ENCODE assay signal across 9 cellular contexts in the genomic region with DNA sequence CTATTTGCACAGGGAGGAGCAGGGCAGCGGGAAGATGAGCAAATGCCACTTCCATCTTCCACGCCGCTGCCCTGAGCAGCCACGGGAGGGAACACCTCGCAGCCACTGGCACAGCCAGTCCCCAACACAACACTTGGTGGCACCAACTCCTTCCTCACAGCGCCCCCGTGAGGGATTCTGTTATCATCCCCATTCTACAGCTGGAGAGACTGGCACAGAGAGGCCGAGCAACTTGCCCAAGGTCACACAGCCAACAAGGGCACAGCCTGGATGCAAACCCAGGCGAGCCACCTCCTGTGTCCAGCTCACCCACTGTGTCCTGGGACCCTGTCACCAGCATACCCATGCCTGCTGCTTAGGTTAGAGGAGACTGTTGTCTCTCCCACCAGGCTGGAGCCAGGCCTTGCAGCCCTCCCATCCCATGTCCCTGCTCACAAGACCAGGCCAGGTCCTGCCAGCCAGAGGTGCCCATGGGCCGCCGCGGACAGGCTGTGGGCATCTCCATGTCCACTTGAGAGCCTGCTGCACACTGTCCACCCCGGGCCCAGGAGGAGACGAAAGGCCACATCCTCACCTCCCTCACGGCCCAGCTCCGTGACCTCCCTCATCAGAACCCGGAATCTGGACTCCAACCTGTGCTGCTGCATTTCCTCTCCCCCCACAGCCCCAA. TPM values are rescaled to one million over a fixed set of nuclear protein-coding genes. Genes with fewer than 3 reads are reported as not detected.
DNase-seq lines count a peak whose midpoint lies in the region; ATAC-seq and TF ChIP-seq lines count a peak whose summit lies in the region.
"Had no signal": no experiment of that assay in that cellular context is flagged by ENCODE, and none has a peak within 500 bp of the region (broad histone marks: within the 10 kb centered on the region; RNA-seq: fewer than 3 reads in every experiment).

No MANE protein-coding gene starts in this region.

- H3K79me2 ChIP-seq in osteoblast (ENCODE audit: insufficient read depth, low read length) = peaks cover 97% of the 10 kb centered on the region

- no peaks in the 10 kb centered on the region for H3K9me3 Mint-ChIP-seq in CD4-positive, alpha-beta T cell
- no peaks in the 10 kb centered on the region for H3K9me3 Mint-ChIP-seq in nephron
- H3K9me3 Mint-ChIP-seq: memory B cell had no signal

- peaks cover 96% of the 10 kb centered on the region for H4K20me1 ChIP-seq in osteoblast (ENCODE audit: insufficient read depth, low read length)

- no peak overlapping the region for H3K4me3 ChIP-seq in breast epithelium
- H3K4me3 ChIP-seq in osteoblast (ENCODE audit: insufficient read depth, low read length) = no peak overlapping the region

- no peaks in the 10 kb centered on the region for H3K27me3 ChIP-seq in CD4-positive, alpha-beta T cell (ENCODE audit: control insufficient read depth, insufficient read depth, low read length)
- H3K27me3 ChIP-seq in breast epithelium (no peaks in the 10 kb centered on the region), osteoblast (ENCODE audit: insufficient read depth, low read length) (no peaks in the 10 kb centered on the region)

- H3K9me3 ChIP-seq in CD4-positive, alpha-beta T cell (ENCODE audit: control insufficient read depth, low read length) = no peaks in the 10 kb centered on the region
- H3K9me3 ChIP-seq in breast epithelium (no peaks in the 10 kb centered on the region), osteoblast (ENCODE audit: low read depth, low read length) (no peaks in the 10 kb centered on the region)

- H3K27ac Mint-ChIP-seq in CD4-positive, alpha-beta T cell = peak overlapping the region; percentile 30
- peak overlapping the region; percentile 78 to 94 (median 93) for H3K27ac Mint-ChIP-seq in nephron
- H3K27ac Mint-ChIP-seq: memory B cell had no signal

- H2AFZ ChIP-seq in osteoblast (ENCODE audit: low read length) = no peak overlapping the region

- H3K36me3 ChIP-seq in breast epithelium (no peaks in the 10 kb centered on the region), osteoblast (ENCODE audit: insufficient read depth, low read length) (peaks cover 7% of the 10 kb centered on the region)

- ATAC-seq in CD4-positive, alpha-beta T cell (ENCODE audit: poor library complexity) = no peak

- TF ChIP-seq CTCF in CD4-positive, alpha-beta T cell (IDR thresholded peaks at IDR 0.05) = no peak
- peak in 2 of 3 donors; percentile 13 to 55 for TF ChIP-seq CTCF in breast epithelium (IDR thresholded peaks at IDR 0.05)
- TF ChIP-seq CTCF in nephron (IDR thresholded peaks at IDR 0.05; ENCODE audit: unreplicated experiment in 3 of 3) = no peak
- TF ChIP-seq CTCF in osteoblast (IDR thresholded peaks at IDR 0.05; ENCODE audit: extremely low read depth, low read depth, low read length) = no peak

- DNase-seq in CD4-positive, alpha-beta T cell = no peak
- DNase-seq in HuH-7 (ENCODE audit: low spot score) (peak; percentile 53), breast epithelium (ENCODE audit: low spot score in 2 of 2) (peak in 1 of 2 donors; percentile 64), NCI-H524 treated with DMSO at 0.1 percent for 48 hours (lab: John Stamatoyannopoulos, UW) (no peak), COLO829 (ENCODE audit: low spot score) (no peak), osteoblast (ENCODE audit: insufficient read length, low spot score, missing footprints) (no peak)
- no peak for DNase-seq in stimulated activated CD4-positive, alpha-beta T cell treated with anti-CD3 and anti-CD28 coated beads, Interleukin-4, amount 100 ng/mL, for 1 hour

- CTCF ChIA-PET in CD4-positive, alpha-beta T cell (lab: Charles Lee) = no interaction called here

- no peaks in the 10 kb centered on the region for H3K27me3 Mint-ChIP-seq in CD4-positive, alpha-beta T cell
- H3K27me3 Mint-ChIP-seq in nephron (ENCODE audit: low read depth) = peaks cover 4% of the 10 kb centered on the region
- H3K27me3 Mint-ChIP-seq: memory B cell had no signal

- peaks cover 41 to 78% of the 10 kb centered on the region in 2 donors for H3K4me1 ChIP-seq in breast epithelium
- H3K4me1 ChIP-seq in osteoblast (ENCODE audit: insufficient read depth, low read length) = peaks cover 50% of the 10 kb centered on the region

- no peak overlapping the region for H3K27ac ChIP-seq in CD4-positive, alpha-beta T cell (ENCODE audit: low read depth, low read length)
- H3K27ac ChIP-seq in breast epithelium = peak overlapping the region; percentile 92
- H3K27ac ChIP-seq in osteoblast (ENCODE audit: low read depth, low read length) = no peak overlapping the region

- intact Hi-C loops in CD4-positive, alpha-beta T cell (cut with DNase I, micrococcal nuclease) = no loop called here
- intact Hi-C loops in breast epithelium (cut with DNase I; ENCODE audit: low total_unique reads) = no loop called here

- H3K36me3 Mint-ChIP-seq in CD4-positive, alpha-beta T cell (ENCODE audit: low read depth) = peaks cover 6% of the 10 kb centered on the region
- H3K36me3 Mint-ChIP-seq in nephron (ENCODE audit: low read depth) = peaks cover 15% of the 10 kb centered on the region

- H3K4me3 Mint-ChIP-seq in CD4-positive, alpha-beta T cell = no peak overlapping the region
- H3K4me3 Mint-ChIP-seq in nephron = peak overlapping the region in 2 of 3 experiments; percentile 34 to 52
- H3K4me3 Mint-ChIP-seq: memory B cell had no signal

- no peak overlapping the region for H3K4me2 ChIP-seq in osteoblast (ENCODE audit: insufficient read depth, low read length)

- peaks cover 41% of the 10 kb centered on the region for H3K4me1 Mint-ChIP-seq in CD4-positive, alpha-beta T cell (ENCODE audit: low read depth)
- peaks cover 84% of the 10 kb centered on the region for H3K4me1 Mint-ChIP-seq in nephron

- TF ChIP-seq POLR2A in breast epithelium (IDR thresholded peaks at IDR 0.05) = no peak

- POLR2A ChIA-PET in CD4-positive, alpha-beta T cell (lab: Charles Lee) = no interaction called here

RNA-seq across cellular contexts. Expression of a gene that starts 57.0 kb away (rescaled TPM):
- total RNA-seq in CD4-positive, alpha-beta T cell = 100 to 1,000 TPM; 133 to 140 TPM
- 10 to 100 TPM; 58.4 to 83.9 (median 71.7) TPM for total RNA-seq in breast epithelium
- 45.2 and 47.1 TPM in 2 replicates for total RNA-seq in osteoblast

Comparison
In these comparisons a context has a peak if more than half of its experiments do, and no peak if none do; other contexts are left out.
1. H3K27ac ChIP-seq: peak in breast epithelium (2 of 2); none in CD4-positive, alpha-beta T cell (single experiment) and osteoblast (single experiment).
2. CTCF ChIP-seq: peak in breast epithelium (2 of 3); none in CD4-positive, alpha-beta T cell (single experiment), nephron (0 of 3) and osteoblast (single experiment).